ENCODE assay signal across 1 cellular context in genomic region chr2:36554531-36554930, GRCh38.
TF ChIP-seq lines count a peak whose summit lies in the region.

No MANE protein-coding gene starts in this region.

TF ChIP-seq in SK-N-SH, 30 proteins besides CTCF, POLR2A, EP300 and RAD21 (continued from another document):
- TF ChIP-seq MEF2A (IDR thresholded peaks at IDR 0.05; ENCODE audit: borderline replicate concordance, low read depth) (no peak), SIN3A (IDR thresholded peaks at IDR 0.05; ENCODE audit: borderline replicate concordance, low read depth, low read length) (no peak), EZH2phosphoT487 (IDR thresholded peaks at IDR 0.05; ENCODE audit: borderline replicate concordance, low read depth) (no peak), TEAD4 (IDR thresholded peaks at IDR 0.05; ENCODE audit: borderline replicate concordance, insufficient read depth) (no peak), CHD2 (IDR thresholded peaks at IDR 0.05; ENCODE audit: low read length, partially characterized antibody) (no peak), YY1 (IDR thresholded peaks at IDR 0.05; ENCODE audit: low read depth) (no peak), RFX5 (IDR thresholded peaks at IDR 0.05; ENCODE audit: low read length) (no peak), GATA2 (CRISPR knock-in tag; IDR thresholded peaks at IDR 0.05) (no peak), ELF1 (IDR thresholded peaks at IDR 0.05) (no peak), JUND (IDR thresholded peaks at IDR 0.05) (no peak), FOSL2 (IDR thresholded peaks at IDR 0.05; ENCODE audit: borderline replicate concordance, low read depth) (no peak)
- TF ChIP-seq, protein P1, sequence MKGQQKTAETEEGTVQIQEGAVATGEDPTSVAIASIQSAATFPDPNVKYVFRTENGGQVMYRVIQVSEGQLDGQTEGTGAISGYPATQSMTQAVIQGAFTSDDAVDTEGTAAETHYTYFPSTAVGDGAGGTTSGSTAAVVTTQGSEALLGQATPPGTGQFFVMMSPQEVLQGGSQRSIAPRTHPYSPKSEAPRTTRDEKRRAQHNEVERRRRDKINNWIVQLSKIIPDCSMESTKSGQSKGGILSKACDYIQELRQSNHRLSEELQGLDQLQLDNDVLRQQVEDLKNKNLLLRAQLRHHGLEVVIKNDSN (IDR thresholded peaks at IDR 0.05; ENCODE audit: borderline replicate concordance, low read depth) = no peak
- TF ChIP-seq, protein P2, sequence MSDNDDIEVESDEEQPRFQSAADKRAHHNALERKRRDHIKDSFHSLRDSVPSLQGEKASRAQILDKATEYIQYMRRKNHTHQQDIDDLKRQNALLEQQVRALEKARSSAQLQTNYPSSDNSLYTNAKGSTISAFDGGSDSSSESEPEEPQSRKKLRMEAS (IDR thresholded peaks at IDR 0.05; ENCODE audit: low read depth) = no peak
